In genomic region chr2:181680937-181681811, GRCh38 we compare ENCODE assay signal across 10 cellular contexts. TPM values are rescaled to one million over a fixed set of nuclear protein-coding genes. Genes with fewer than 3 reads are reported as not detected.
DNase-seq lines count a peak whose midpoint lies in the region; ATAC-seq and TF ChIP-seq lines count a peak whose summit lies in the region.
"Had no signal": no experiment of that assay in that cellular context is flagged by ENCODE, and none has a peak within 500 bp of the region (broad histone marks: within the 10 kb centered on the region; RNA-seq: fewer than 3 reads in every experiment).

No MANE protein-coding gene starts in this region.

- H3K9me3 Mint-ChIP-seq in CD4-positive, CD25-positive, alpha-beta regulatory T cell: peaks cover 0 to 17% (median 2%) of the 10 kb centered on the region in 7 donors
- peaks cover 19% of the 10 kb centered on the region for H3K9me3 Mint-ChIP-seq in HFFc6
- peaks cover 10% of the 10 kb centered on the region for H3K9me3 Mint-ChIP-seq in nephron

- no peak for ATAC-seq in CD4-positive, CD25-positive, alpha-beta regulatory T cell (ENCODE audit: low read depth in 2 of 2)
- ATAC-seq in aorta (ENCODE audit: low FRiP score) (no peak), HG03378 (IDR thresholded peaks at IDR 0.05; ENCODE audit: unreplicated experiment) (no peak), HG03342 (IDR thresholded peaks at IDR 0.05; ENCODE audit: unreplicated experiment) (no peak)

- no peaks in the 10 kb centered on the region for H3K9me3 ChIP-seq in CD4-positive, CD25-positive, alpha-beta regulatory T cell (ENCODE audit: control insufficient read depth in 2 of 2, low read length in 2 of 2)
- H3K9me3 ChIP-seq in aorta (ENCODE audit: control insufficient read depth, low read length) (peaks cover 3% of the 10 kb centered on the region), tibial nerve (no peaks in the 10 kb centered on the region)
- H3K9me3 ChIP-seq: SJCRH30 had no signal

- no peak overlapping the region for H3K27ac Mint-ChIP-seq in CD4-positive, CD25-positive, alpha-beta regulatory T cell
- no peak overlapping the region for H3K27ac Mint-ChIP-seq in HFFc6
- no peak overlapping the region for H3K27ac Mint-ChIP-seq in nephron

- DNase-seq in CD4-positive, CD25-positive, alpha-beta regulatory T cell: no peak
- DNase-seq in HFFc6 (no peak), cerebellar cortex (ENCODE audit: low spot score) (peak; percentile 65), aorta (no peak), tibial nerve (ENCODE audit: low spot score in 2 of 2) (no peak)
- DNase-seq: activated effector memory CD4-positive, alpha-beta T cell treated with anti-CD3 and anti-CD28 coated beads, Interleukin-2, amount 50 U/mL, for 16 hours; SJCRH30 had no signal

- H3K4me1 ChIP-seq in CD4-positive, CD25-positive, alpha-beta regulatory T cell (ENCODE audit: control insufficient read depth, insufficient read depth, low read length, poor library complexity, severe bottlenecking): peaks cover 3% of the 10 kb centered on the region
- H3K4me1 ChIP-seq in aorta (ENCODE audit: control insufficient read depth in 1 of 2, insufficient read depth in 2 of 2, low read length in 2 of 2): no peaks in the 10 kb centered on the region
- peaks cover 0 to 54% (median 15%) of the 10 kb centered on the region in 4 donors for H3K4me1 ChIP-seq in tibial nerve
- H3K4me1 ChIP-seq: SJCRH30 had no signal

- TF ChIP-seq EP300 in tibial nerve (IDR thresholded peaks at IDR 0.05): no peak

- H3K36me3 ChIP-seq in CD4-positive, CD25-positive, alpha-beta regulatory T cell (ENCODE audit: control insufficient read depth, insufficient read depth, low read length): no peaks in the 10 kb centered on the region
- H3K36me3 ChIP-seq in aorta (ENCODE audit: control insufficient read depth in 1 of 2, insufficient read depth in 2 of 2, low read length in 1 of 2) (no peaks in the 10 kb centered on the region), tibial nerve (no peaks in the 10 kb centered on the region)
- H3K36me3 ChIP-seq: SJCRH30 had no signal

- intact Hi-C loops in aorta (cut with DNase I): no loop called here

- peaks cover 35% of the 10 kb centered on the region for H3K27me3 ChIP-seq in CD4-positive, CD25-positive, alpha-beta regulatory T cell (ENCODE audit: control insufficient read depth, insufficient read depth, low read length)
- peaks cover 0 to 5% of the 10 kb centered on the region in 2 donors for H3K27me3 ChIP-seq in aorta (ENCODE audit: control insufficient read depth in 1 of 2, insufficient read depth in 2 of 2, low read length in 1 of 2)
- H3K27me3 ChIP-seq in tibial nerve: peaks cover 0 to 86% of the 10 kb centered on the region in 2 donors
- H3K27me3 ChIP-seq: SJCRH30 had no signal

- H3K4me1 Mint-ChIP-seq in CD4-positive, CD25-positive, alpha-beta regulatory T cell: peaks cover 4 to 48% (median 14%) of the 10 kb centered on the region in 4 donors
- H3K4me1 Mint-ChIP-seq in HFFc6 (ENCODE audit: low read depth): peaks cover 38% of the 10 kb centered on the region
- peaks cover 46% of the 10 kb centered on the region for H3K4me1 Mint-ChIP-seq in nephron

- no peak overlapping the region for H3K4me3 ChIP-seq in CD4-positive, CD25-positive, alpha-beta regulatory T cell (ENCODE audit: low read depth, low read length)
- no peak overlapping the region for H3K4me3 ChIP-seq in aorta (ENCODE audit: low read length in 2 of 2)
- peak overlapping the region in 2 of 4 donors; percentile 24 to 25 for H3K4me3 ChIP-seq in tibial nerve
- H3K4me3 ChIP-seq: SJCRH30 had no signal

- 2% methylated on average over 38 of the region's 38 CpGs for WGBS in aorta, 2 donors
- WGBS in tibial nerve, 2 donors: 4 to 6% methylated on average over 38 of the region's 38 CpGs

- H3K4me3 Mint-ChIP-seq in CD4-positive, CD25-positive, alpha-beta regulatory T cell: peak overlapping the region in 3 of 4 donors; percentile 6 to 78 (median 71)
- peak overlapping the region; percentile 17 for H3K4me3 Mint-ChIP-seq in HFFc6
- H3K4me3 Mint-ChIP-seq in nephron: peak overlapping the region; percentile 70 to 77 (median 72)

- TF ChIP-seq POLR2A in tibial nerve (IDR thresholded peaks at IDR 0.05): no peak

- TF ChIP-seq CTCF in HFFc6 (IDR thresholded peaks at IDR 0.05) (no peak), nephron (IDR thresholded peaks at IDR 0.05; ENCODE audit: unreplicated experiment in 3 of 3) (no peak), tibial nerve (IDR thresholded peaks at IDR 0.05) (no peak)

- peaks cover 84% of the 10 kb centered on the region for H3K27me3 Mint-ChIP-seq in CD4-positive, CD25-positive, alpha-beta regulatory T cell
- H3K27me3 Mint-ChIP-seq in HFFc6 (ENCODE audit: insufficient read depth): peaks cover 67% of the 10 kb centered on the region
- peaks cover 96% of the 10 kb centered on the region for H3K27me3 Mint-ChIP-seq in nephron (ENCODE audit: low read depth)

- H3K27ac ChIP-seq in CD4-positive, CD25-positive, alpha-beta regulatory T cell (ENCODE audit: insufficient read depth, low read length, poor library complexity, severe bottlenecking): no peak overlapping the region
- H3K27ac ChIP-seq in aorta (ENCODE audit: low read depth in 1 of 2, low read length in 2 of 2): no peak overlapping the region
- H3K27ac ChIP-seq in tibial nerve: no peak overlapping the region
- H3K27ac ChIP-seq: SJCRH30 had no signal

- peaks cover 3% of the 10 kb centered on the region for H3K36me3 Mint-ChIP-seq in CD4-positive, CD25-positive, alpha-beta regulatory T cell
- peaks cover 18% of the 10 kb centered on the region for H3K36me3 Mint-ChIP-seq in HFFc6 (ENCODE audit: low read depth)
- H3K36me3 Mint-ChIP-seq in nephron (ENCODE audit: low read depth): no peaks in the 10 kb centered on the region

RNA-seq across cellular contexts. Expression of gene NEUROD1, which starts 0.9 kb away (rescaled TPM):
- not detected for total RNA-seq in CD4-positive, CD25-positive, alpha-beta regulatory T cell
- not detected for polyA plus RNA-seq in CD4-positive, CD25-positive, alpha-beta regulatory T cell
- not detected for total RNA-seq in HFFc6 (2021; fragmentation: NEBNext Ultra II Directional; extraction: Animal tissue kit (Norgen Biotek cat#: 25700))
- total RNA-seq in aorta (not detected), tibial nerve (not detected)
- 1 to 10 TPM in 1 of 2 donors, not detected in 1; 1.5 TPM for polyA plus RNA-seq in aorta
- total RNA-seq: SJCRH30 had no signal

RNA-seq across cellular contexts. Expression of gene CERKL, which starts 24.3 kb away (rescaled TPM):
- total RNA-seq in CD4-positive, CD25-positive, alpha-beta regulatory T cell: not detected
- polyA plus RNA-seq in CD4-positive, CD25-positive, alpha-beta regulatory T cell: 10 to 100 TPM in 2 of 4 donors, 1 to 10 TPM in 2; 4.2 to 12.0 (median 9.0) TPM
- under 1 TPM in 2 of 6 experiments, not detected in 4; 0.07 to 0.09 TPM for total RNA-seq in HFFc6 (2021; fragmentation: NEBNext Ultra II Directional; extraction: Animal tissue kit (Norgen Biotek cat#: 25700))
- total RNA-seq in aorta: not detected
- under 1 TPM; 0.13 to 0.38 TPM for polyA plus RNA-seq in aorta
- total RNA-seq in tibial nerve: not detected
- total RNA-seq: SJCRH30 had no signal

Comparison
In these comparisons a context has a peak if more than half of its experiments do, and no peak if none do; other contexts are left out.
1. H3K4me3 Mint-ChIP-seq: peak in every context shown above with its lines; median percentile 72 in nephron; 71 in CD4-positive, CD25-positive, alpha-beta regulatory T cell; 17 in HFFc6.